Comparison of ENCODE assay signal across 16 cellular contexts in the genomic region with DNA sequence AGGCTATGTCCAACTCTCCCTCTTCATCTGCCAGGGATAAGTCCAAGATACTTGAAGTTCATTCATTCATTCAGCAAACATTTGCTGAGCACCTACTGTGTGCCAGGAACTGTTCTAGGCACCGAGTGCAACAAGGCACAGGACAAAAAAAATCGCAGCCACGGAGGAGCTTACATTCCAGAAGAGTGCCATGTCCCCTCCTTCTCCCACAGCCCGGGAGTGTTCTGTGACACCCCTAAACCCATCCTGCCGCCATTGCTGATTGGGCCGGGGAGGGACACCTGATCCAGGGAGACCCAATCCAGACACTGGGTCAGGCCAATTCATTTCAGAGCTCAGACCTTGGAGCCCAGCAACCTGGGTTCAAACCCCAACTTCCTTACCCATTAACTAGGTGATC. TPM values are rescaled to one million over a fixed set of nuclear protein-coding genes. Genes with fewer than 3 reads are reported as not detected.
DNase-seq lines count a peak whose midpoint lies in the region; ATAC-seq, FAIRE-seq and TF ChIP-seq lines count a peak whose summit lies in the region.
"Had no signal": no experiment of that assay in that cellular context is flagged by ENCODE, and none has a peak within 500 bp of the region (broad histone marks: within the 10 kb centered on the region; RNA-seq: fewer than 3 reads in every experiment).

No MANE protein-coding gene starts in this region.

- ATAC-seq in gastroesophageal sphincter: no peak
- ATAC-seq: GM12878, GM23338, HCT116 had no signal

- H2AFZ ChIP-seq in neural progenitor cell (replicated peaks): no peak overlapping the region
- H2AFZ ChIP-seq: GM23338 had no signal

- 87 to 96% methylated on average over 3 of the region's 6 CpGs for WGBS in gastroesophageal sphincter (ENCODE audit: low coverage in 1 of 2), 2 donors
- WGBS in prostate gland: 87% methylated on average over 6 of the region's 6 CpGs
- WGBS in suprapubic skin: 93% methylated on average over 6 of the region's 6 CpGs

- H3K79me2 ChIP-seq in neural progenitor cell (ENCODE audit: low read depth): no peaks in the 10 kb centered on the region

- H3K27ac ChIP-seq in gastroesophageal sphincter (peak overlapping the region in 3 of 4 donors; percentile 78 to 82 (median 78)), prostate gland (peak overlapping the region; percentile 60 to 66), suprapubic skin (peak overlapping the region; percentile 22), neural progenitor cell (no peak overlapping the region)
- H3K27ac ChIP-seq: C4-2B had no signal

- no peaks in the 10 kb centered on the region for H3F3A ChIP-seq in neural progenitor cell (ENCODE audit: low read depth)

- no peaks in the 10 kb centered on the region for H4K20me1 ChIP-seq in neural progenitor cell (ENCODE audit: low read depth)

- no peak overlapping the region for H3K4me2 ChIP-seq in neural progenitor cell
- H3K4me2 ChIP-seq: GM23338 had no signal

- H3K36me3 ChIP-seq in bronchial epithelial cell (ENCODE audit: control insufficient read depth, insufficient read depth, low read length): no peaks in the 10 kb centered on the region
- no peaks in the 10 kb centered on the region for H3K36me3 ChIP-seq in gastroesophageal sphincter
- no peaks in the 10 kb centered on the region for H3K36me3 ChIP-seq in prostate gland
- no peaks in the 10 kb centered on the region for H3K36me3 ChIP-seq in suprapubic skin
- no peaks in the 10 kb centered on the region for H3K36me3 ChIP-seq in neural progenitor cell
- no peaks in the 10 kb centered on the region for H3K36me3 ChIP-seq in Caco-2 (ENCODE audit: control insufficient read depth, insufficient read depth, low read length)

- H3K4me3 ChIP-seq in bronchial epithelial cell (ENCODE audit: low read depth, low read length) (no peak overlapping the region), gastroesophageal sphincter (no peak overlapping the region), prostate gland (no peak overlapping the region), suprapubic skin (no peak overlapping the region), neural progenitor cell (no peak overlapping the region), Caco-2 (ENCODE audit: low read depth, low read length) (no peak overlapping the region)
- H3K4me3 ChIP-seq: GM12878, GM23338 had no signal

- H3K27me3 Mint-ChIP-seq in neural progenitor cell (ENCODE audit: insufficient read depth, low read depth): peaks cover 17% of the 10 kb centered on the region
- H3K27me3 Mint-ChIP-seq in Caco-2 (ENCODE audit: insufficient read depth, unreplicated experiment): peaks cover 18% of the 10 kb centered on the region

- H3K4me1 ChIP-seq in gastroesophageal sphincter (peaks cover 0 to 47% (median 12%) of the 10 kb centered on the region in 3 donors), prostate gland (replicated peaks) (no peaks in the 10 kb centered on the region), suprapubic skin (peaks cover 27% of the 10 kb centered on the region), neural progenitor cell (peaks cover 9% of the 10 kb centered on the region), Caco-2 (no peaks in the 10 kb centered on the region)

- H3K27ac Mint-ChIP-seq in neural progenitor cell: no peak overlapping the region
- H3K27ac Mint-ChIP-seq in Caco-2 (ENCODE audit: unreplicated experiment): no peak overlapping the region
- H3K27ac Mint-ChIP-seq: GM23338 had no signal

- H3K36me3 Mint-ChIP-seq in neural progenitor cell (no peaks in the 10 kb centered on the region), Caco-2 (ENCODE audit: insufficient read depth, unreplicated experiment) (no peaks in the 10 kb centered on the region)

- TF ChIP-seq CTCF in bronchial epithelial cell (IDR thresholded peaks at IDR 0.05; ENCODE audit: insufficient read depth, low read length, severe bottlenecking): no peak
- TF ChIP-seq CTCF in gastroesophageal sphincter (IDR thresholded peaks at IDR 0.05): no peak
- TF ChIP-seq CTCF in prostate gland (IDR thresholded peaks at IDR 0.05): no peak
- TF ChIP-seq CTCF in suprapubic skin (IDR thresholded peaks at IDR 0.05): no peak
- TF ChIP-seq CTCF in neural progenitor cell (IDR thresholded peaks at IDR 0.05): no peak
- no peak for TF ChIP-seq CTCF in Caco-2 (IDR thresholded peaks at IDR 0.05; ENCODE audit: insufficient read depth in 1 of 2, low read depth in 1 of 2, low read length in 1 of 2, severe bottlenecking in 1 of 2, unreplicated experiment in 1 of 2)

- H3K4me1 Mint-ChIP-seq in neural progenitor cell (peaks cover 15% of the 10 kb centered on the region), Caco-2 (ENCODE audit: low read depth, unreplicated experiment) (no peaks in the 10 kb centered on the region)

- no peak for TF ChIP-seq EP300 in gastroesophageal sphincter (IDR thresholded peaks at IDR 0.05)
- no peak for TF ChIP-seq EP300 in suprapubic skin (IDR thresholded peaks at IDR 0.05)

- DNase-seq in bronchial epithelial cell (ENCODE audit: low read depth) (no peak), prostate gland (ENCODE audit: low spot score) (no peak), suprapubic skin (ENCODE audit: low spot score in 2 of 2) (no peak), kidney tubule cell (ENCODE audit: low spot score) (no peak), neural progenitor cell (ENCODE audit: low spot score) (no peak), Caco-2 (no peak)
- DNase-seq: DMS 273 treated with DMSO at 0.1 percent for 48 hours, GDM1, NCI-H1417, NCI-H187 treated with DMSO at 0.1 percent for 48 hours, NCI-H526 treated with DMSO at 0.1 percent for 48 hours had no signal

- H3K9me3 ChIP-seq in gastroesophageal sphincter: no peaks in the 10 kb centered on the region
- H3K9me3 ChIP-seq in prostate gland: no peaks in the 10 kb centered on the region
- no peaks in the 10 kb centered on the region for H3K9me3 ChIP-seq in suprapubic skin
- no peaks in the 10 kb centered on the region for H3K9me3 ChIP-seq in neural progenitor cell (ENCODE audit: low read depth)
- no peaks in the 10 kb centered on the region for H3K9me3 ChIP-seq in Caco-2

- no peak overlapping the region for H3K4me3 Mint-ChIP-seq in neural progenitor cell
- no peak overlapping the region for H3K4me3 Mint-ChIP-seq in Caco-2 (ENCODE audit: unreplicated experiment)
- H3K4me3 Mint-ChIP-seq: GM23338 had no signal

- no TSS peak for BruUV-seq in Caco-2 (replicated peaks; lab: Mats Ljungman, UMichigan)

- H3K9ac ChIP-seq in neural progenitor cell: no peak overlapping the region

- CTCF ChIA-PET in Caco-2 (lab: Charles Lee): no interaction called here

- H3K27me3 ChIP-seq in bronchial epithelial cell (ENCODE audit: control insufficient read depth, insufficient read depth, low read length) (peaks cover 9% of the 10 kb centered on the region), gastroesophageal sphincter (no peaks in the 10 kb centered on the region), prostate gland (replicated peaks; ENCODE audit: insufficient read depth) (no peaks in the 10 kb centered on the region), suprapubic skin (no peaks in the 10 kb centered on the region), neural progenitor cell (peaks cover 14% of the 10 kb centered on the region), Caco-2 (replicated peaks; ENCODE audit: control insufficient read depth, insufficient read depth, low read length) (no peaks in the 10 kb centered on the region)

- intact Hi-C loops in prostate gland (cut with DNase I): no loop called here
- intact Hi-C loops in Caco-2 (cut with micrococcal nuclease; ENCODE audit: unreplicated experiment): no loop called here

- POLR2A ChIA-PET in Caco-2 (lab: Charles Lee): no interaction called here

- FAIRE-seq in bronchial epithelial cell (lab: Jason Lieb, UNC): peak; percentile 32
- FAIRE-seq: GM12878 had no signal

- no peak for TF ChIP-seq POLR2A in gastroesophageal sphincter (IDR thresholded peaks at IDR 0.05)
- TF ChIP-seq POLR2A in prostate gland (IDR thresholded peaks at IDR 0.05): no peak
- no peak for TF ChIP-seq POLR2A in suprapubic skin (IDR thresholded peaks at IDR 0.05)

- H3K9me3 Mint-ChIP-seq in neural progenitor cell (no peaks in the 10 kb centered on the region), Caco-2 (ENCODE audit: unreplicated experiment) (no peaks in the 10 kb centered on the region)
- H3K9me3 Mint-ChIP-seq: GM23338 had no signal

RNA-seq across cellular contexts. Expression of gene NEURL1B, which starts 58.1 kb away (rescaled TPM):
- total RNA-seq in bronchial epithelial cell (4.7 and 6.4 TPM in 2 replicates), gastroesophageal sphincter (10 to 100 TPM; 21.7 to 59.9 (median 41.5) TPM), prostate gland (10 to 100 TPM; 23.9 to 39.9 TPM), suprapubic skin (10 to 100 TPM; 18.5 to 40.9 (median 30.4) TPM), neural progenitor cell (ENCODE audit: low replicate concordance) (12.1 and 20.2 TPM in 2 replicates), Caco-2 (2022) (6.0 and 7.6 TPM in 2 replicates)
